Comparison of ENCODE assay signal across 17 cellular contexts in the genomic region with DNA sequence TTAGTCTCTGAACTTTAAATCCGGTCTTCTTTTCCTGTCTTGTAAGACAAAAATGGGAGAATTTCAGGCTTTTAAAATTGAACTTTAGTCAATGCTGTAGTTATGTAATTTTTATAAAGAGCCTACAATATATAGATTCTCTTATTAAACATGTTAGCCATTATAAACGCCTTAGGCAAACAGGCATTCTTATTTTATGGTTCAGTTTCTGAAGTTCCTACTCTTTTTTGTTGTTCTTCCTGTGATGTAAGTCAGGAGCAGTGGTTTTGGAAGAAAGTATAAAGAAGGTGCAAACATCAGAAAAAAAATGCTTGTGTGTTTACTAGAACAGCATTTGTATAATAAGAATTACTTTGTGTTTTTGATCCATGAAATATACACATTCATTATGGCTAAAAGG. TPM values are rescaled to one million over a fixed set of nuclear protein-coding genes. Genes with fewer than 3 reads are reported as not detected.
A peak's percentile ranks its signal among the peaks of the same experiment; 100 is the strongest.
DNase-seq lines count a peak whose midpoint lies in the region; ATAC-seq, FAIRE-seq and TF ChIP-seq lines count a peak whose summit lies in the region.
"Had no signal": no experiment of that assay in that cellular context is flagged by ENCODE, and none has a peak within 500 bp of the region (broad histone marks: within the 10 kb centered on the region; RNA-seq: fewer than 3 reads in every experiment).

No MANE protein-coding gene starts in this region.

- no peak for TF ChIP-seq POLR2A in HepG2 (IDR thresholded peaks at IDR 0.05; ENCODE audit: insufficient read depth in 1 of 2, low read depth in 2 of 2, low read length in 2 of 2)

- H2AFZ ChIP-seq in osteoblast (ENCODE audit: low read length) (no peak overlapping the region), HepG2 (ENCODE audit: low read length) (no peak overlapping the region)

- ATAC-seq in HepG2 = no peak
- ATAC-seq: CD8-positive, alpha-beta T cell; K562 had no signal

- POLR2A ChIA-PET in Caco-2 (lab: Charles Lee) = no interaction called here
- POLR2A ChIA-PET in HepG2 (lab: Yijun Ruan, JAX) = no interaction called here

- BruUV-seq in Caco-2 (replicated peaks; lab: Mats Ljungman, UMichigan) = no TSS peak
- BruUV-seq in HepG2 (replicated peaks; lab: Mats Ljungman, UMichigan) = no TSS peak

- H3K36me3 ChIP-seq in Caco-2 (ENCODE audit: control insufficient read depth, insufficient read depth, low read length) = peaks cover 4% of the 10 kb centered on the region
- peaks cover 3% of the 10 kb centered on the region for H3K36me3 ChIP-seq in osteoblast (ENCODE audit: insufficient read depth, low read length)
- no peaks in the 10 kb centered on the region for H3K36me3 ChIP-seq in HepG2 (replicated peaks in 1 of 2; ENCODE audit: control insufficient read depth in 1 of 2, insufficient read depth in 2 of 2, low read length in 2 of 2)
- H3K36me3 ChIP-seq: BLaER1 treated with 17β-estradiol and CSF1 and Interleukin-3, amounts not matched to agents 10 nM and 100 nM had no signal

- DNase-seq in Caco-2 (no peak), M059J (ENCODE audit: low read depth) (peak; percentile 63), epithelial cell of proximal tubule (ENCODE audit: low read depth) (no peak), osteoblast (ENCODE audit: insufficient read length, low spot score, missing footprints) (peak; percentile 42), caudate nucleus (lab: John Stamatoyannopoulos, UW) (no peak), GM10266 (ENCODE audit: extremely low spot score) (no peak), HepG2 (ENCODE audit: low spot score) (no peak)
- DNase-seq: CD8-positive, alpha-beta T cell; DMS79 treated with DMSO at 0.1 percent for 48 hours; GDM1; NCI-H1930; NCI-H226; NCI-H524; OCI-M1; SIG-M5 had no signal

- H3K27me3 ChIP-seq in Caco-2 (replicated peaks; ENCODE audit: control insufficient read depth, insufficient read depth, low read length) (no peaks in the 10 kb centered on the region), osteoblast (ENCODE audit: insufficient read depth, low read length) (no peaks in the 10 kb centered on the region), HepG2 (ENCODE audit: control insufficient read depth in 1 of 2, insufficient read depth in 2 of 2, low read length in 2 of 2) (no peaks in the 10 kb centered on the region)
- H3K27me3 ChIP-seq: BLaER1 treated with 17β-estradiol and CSF1 and Interleukin-3, amounts not matched to agents 10 nM and 100 nM had no signal

- H3K9ac ChIP-seq in HepG2 (ENCODE audit: insufficient read depth, low read depth, low read length) = no peak overlapping the region
- H3K9ac ChIP-seq: BLaER1 treated with 17β-estradiol and CSF1 and Interleukin-3, amounts not matched to agents 10 nM and 100 nM had no signal

- peak overlapping the region; percentile 27 for H3K27ac Mint-ChIP-seq in Caco-2 (ENCODE audit: unreplicated experiment)
- H3K27ac Mint-ChIP-seq: CD8-positive, alpha-beta T cell had no signal

- H3K27me3 Mint-ChIP-seq in Caco-2 (ENCODE audit: insufficient read depth, unreplicated experiment) = no peaks in the 10 kb centered on the region

- peaks cover 55% of the 10 kb centered on the region for H3K36me3 Mint-ChIP-seq in Caco-2 (ENCODE audit: insufficient read depth, unreplicated experiment)
- H3K36me3 Mint-ChIP-seq: CD8-positive, alpha-beta T cell had no signal

- no peak for FAIRE-seq in HepG2 (lab: Jason Lieb, UNC)
- FAIRE-seq: K562 had no signal

- in situ Hi-C loops in HepG2 (cut with HindIII; ENCODE audit: extremely low pct_ligation_motif_present, low pct_unique_long_range_greater_than_20kb) = no loop called here

- H3K27ac ChIP-seq in osteoblast (ENCODE audit: low read depth, low read length) (no peak overlapping the region), caudate nucleus (ENCODE audit: low read depth, low read length) (no peak overlapping the region), HepG2 (ENCODE audit: extremely low read length, insufficient read depth, low read length) (no peak overlapping the region)
- H3K27ac ChIP-seq: BLaER1 treated with 17β-estradiol and CSF1 and Interleukin-3, amounts not matched to agents 10 nM and 100 nM had no signal

- CTCF ChIA-PET in Caco-2 (lab: Charles Lee) (no interaction called here), HepG2 (lab: Yijun Ruan, JAX; ENCODE audit: low intra/inter-chr PET ratio, low total read pairs) (no interaction called here)

- H3K4me1 ChIP-seq in Caco-2 = peaks cover 71% of the 10 kb centered on the region
- H3K4me1 ChIP-seq in osteoblast (ENCODE audit: insufficient read depth, low read length) = peaks cover 5% of the 10 kb centered on the region
- peaks cover 42% of the 10 kb centered on the region for H3K4me1 ChIP-seq in HepG2 (ENCODE audit: insufficient read depth, low read length)
- H3K4me1 ChIP-seq: BLaER1 treated with 17β-estradiol and CSF1 and Interleukin-3, amounts not matched to agents 10 nM and 100 nM had no signal

- H3K79me2 ChIP-seq in osteoblast (ENCODE audit: insufficient read depth, low read length) (peaks cover 86% of the 10 kb centered on the region), HepG2 (ENCODE audit: insufficient read depth, low read length) (no peaks in the 10 kb centered on the region)

- H3K4me1 Mint-ChIP-seq in Caco-2 (ENCODE audit: low read depth, unreplicated experiment) = peaks cover 70% of the 10 kb centered on the region

- H4K20me1 ChIP-seq in osteoblast (ENCODE audit: insufficient read depth, low read length) (peaks cover 43% of the 10 kb centered on the region), HepG2 (ENCODE audit: insufficient read depth, low read length) (no peaks in the 10 kb centered on the region)
- H4K20me1 ChIP-seq: BLaER1 treated with 17β-estradiol and CSF1 and Interleukin-3, amounts not matched to agents 10 nM and 100 nM had no signal

- TF ChIP-seq RAD21 in HepG2 (CRISPR knock-in tag; IDR thresholded peaks at IDR 0.05) = no peak

- intact Hi-C loops in Caco-2 (cut with micrococcal nuclease; ENCODE audit: unreplicated experiment) (no loop called here), HepG2 (cut with micrococcal nuclease; ENCODE audit: unreplicated experiment) (no loop called here)

- peak overlapping the region; percentile 54 for H3K4me3 Mint-ChIP-seq in Caco-2 (ENCODE audit: unreplicated experiment)
- H3K4me3 Mint-ChIP-seq: CD8-positive, alpha-beta T cell had no signal

- H3K9me3 Mint-ChIP-seq in Caco-2 (ENCODE audit: unreplicated experiment) = peaks cover 31% of the 10 kb centered on the region

- no peak overlapping the region for H3K4me3 ChIP-seq in Caco-2 (ENCODE audit: low read depth, low read length)
- H3K4me3 ChIP-seq in epithelial cell of proximal tubule (ENCODE audit: low read depth, low read length) = peak overlapping the region; percentile 15
- no peak overlapping the region for H3K4me3 ChIP-seq in osteoblast (ENCODE audit: insufficient read depth, low read length)
- no peak overlapping the region for H3K4me3 ChIP-seq in HepG2 (replicated peaks in 1 of 3; ENCODE audit: insufficient read depth in 1 of 3, low read depth in 2 of 3, low read length in 3 of 3)
- H3K4me3 ChIP-seq: BLaER1 treated with 17β-estradiol and CSF1 and Interleukin-3, amounts not matched to agents 10 nM and 100 nM; K562 had no signal

- TF ChIP-seq CTCF in Caco-2 (IDR thresholded peaks at IDR 0.05; ENCODE audit: insufficient read depth in 1 of 2, low read depth in 1 of 2, low read length in 1 of 2, severe bottlenecking in 1 of 2, unreplicated experiment in 1 of 2) (no peak), epithelial cell of proximal tubule (conservative IDR thresholded peaks at IDR 0.05; ENCODE audit: low read depth, low read length) (no peak), osteoblast (IDR thresholded peaks at IDR 0.05; ENCODE audit: extremely low read depth, low read depth, low read length) (no peak), GM10266 (IDR thresholded peaks at IDR 0.05; ENCODE audit: control insufficient read depth, insufficient read depth, low read depth, missing control alignments) (no peak), HepG2 (CRISPR knock-in tag; IDR thresholded peaks at IDR 0.05) (no peak)

- no peak overlapping the region for H3K4me2 ChIP-seq in osteoblast (ENCODE audit: insufficient read depth, low read length)
- no peak overlapping the region for H3K4me2 ChIP-seq in HepG2 (ENCODE audit: low read depth, low read length)
- H3K4me2 ChIP-seq: BLaER1 treated with 17β-estradiol and CSF1 and Interleukin-3, amounts not matched to agents 10 nM and 100 nM had no signal

- 84% methylated on average over 2 of the region's 2 CpGs for WGBS in HepG2 (ENCODE audit: low lambda C conversion rate)

- H3K9me3 ChIP-seq in Caco-2 (peaks cover 17% of the 10 kb centered on the region), osteoblast (ENCODE audit: low read depth, low read length) (no peaks in the 10 kb centered on the region), HepG2 (ENCODE audit: low read length) (peaks cover 13% of the 10 kb centered on the region; the same call in 1 of the 2 replicates)

- TF ChIP-seq EP300 in HepG2 (IDR thresholded peaks at IDR 0.05; ENCODE audit: low read depth in 2 of 2, low read length in 2 of 2) (no peak), HepG2 (CRISPR knock-in tag; IDR thresholded peaks at IDR 0.05; ENCODE audit: borderline replicate concordance) (no peak)

RNA-seq across cellular contexts. Expression of gene BICC1, which starts 41.6 kb away (rescaled TPM):
- total RNA-seq in Caco-2 (2022) (118 and 122 TPM in 2 replicates), epithelial cell of proximal tubule (103 and 150 TPM in 2 replicates), osteoblast (210 and 254 TPM in 2 replicates), HepG2 (2016; rRNA removed; fragmentation: Illumina TruSeq; extraction: Trizol) (0.15 and 0.18 TPM in 2 replicates)
- total RNA-seq in M059J (2014; rRNA removed; shearing (Covaris generic)) = 28.4 and 39.1 TPM in 2 replicates
- total RNA-seq in HepG2 (2016; cell fraction: cytosol; rRNA removed; fragmentation: Illumina TruSeq; extraction: Trizol; ENCODE audit: low read depth) = not detected in 2 replicates
- total RNA-seq in HepG2 (2016; cell fraction: insoluble cytoplasmic fraction; rRNA removed; fragmentation: Illumina TruSeq; extraction: Trizol) = 0.16 and 0.28 TPM in 2 replicates
- 0.03 and 0.06 TPM in 2 replicates for total RNA-seq in HepG2 (2016; cell fraction: membrane; rRNA removed; fragmentation: Illumina TruSeq; extraction: Trizol)
- 0.13 and 0.40 TPM in 2 replicates for total RNA-seq in HepG2 (2016; cell fraction: nucleus; rRNA removed; fragmentation: Illumina TruSeq; extraction: Trizol)
- 1.3 and 1.5 TPM in 2 replicates for polyA plus RNA-seq in HepG2 (2011; rRNA removed)
- 0.98 and 1.2 TPM in 2 replicates for polyA plus RNA-seq in HepG2 (2011; cell fraction: cytosol; rRNA removed)
- polyA plus RNA-seq in HepG2 (2011; cell fraction: nucleus; rRNA removed) = 1.0 and 1.8 TPM in 2 replicates
- polyA plus RNA-seq in HepG2 (2012) = 2.1 and 4.0 TPM in 2 replicates
- polyA plus RNA-seq in HepG2 (2016; cell fraction: cytosol; fragmentation: Illumina TruSeq; extraction: Trizol; ENCODE audit: low read depth) = not detected in 2 replicates
- polyA plus RNA-seq in HepG2 (2016; cell fraction: insoluble cytoplasmic fraction; fragmentation: Illumina TruSeq; extraction: Trizol; ENCODE audit: low read depth) = 0.14 and 0.22 TPM in 2 replicates
- polyA plus RNA-seq in HepG2 (2016; cell fraction: membrane; fragmentation: Illumina TruSeq; extraction: Trizol; ENCODE audit: low read depth) = 0.05 and 0.06 TPM in 2 replicates
- 0.11 TPM in 2 replicates for polyA plus RNA-seq in HepG2 (2016; cell fraction: nucleus; fragmentation: Illumina TruSeq; extraction: Trizol; ENCODE audit: insufficient read depth, low read depth)
- polyA minus RNA-seq in HepG2 (2011; rRNA and poly(A)+ RNA removed; ENCODE audit: low replicate concordance) = 8.3 and 12.6 TPM in 2 replicates
- 4.4 and 6.9 TPM in 2 replicates for polyA minus RNA-seq in HepG2 (2011; cell fraction: cytosol; rRNA and poly(A)+ RNA removed)
- polyA minus RNA-seq in HepG2 (2011; cell fraction: nucleus; rRNA and poly(A)+ RNA removed) = 10.0 and 10.9 TPM in 2 replicates
- total RNA-seq: CD8-positive, alpha-beta T cell; K562 had no signal
- polyA plus RNA-seq: K562 had no signal

Comparison
In these comparisons a context has a peak if more than half of its experiments do, and no peak if none do; other contexts are left out.
1. DNase-seq: peak in M059J (single experiment) and osteoblast (single experiment); none in Caco-2 (0 of 2), epithelial cell of proximal tubule (single experiment), caudate nucleus (0 of 61), GM10266 (single experiment) and HepG2 (single experiment).
2. RNA of gene BICC1, which starts 41.6 kb away (total RNA-seq): 210 to 254 TPM in osteoblast, 103 to 150 TPM in epithelial cell of proximal tubule, 118 to 122 TPM in Caco-2 and 28.4 to 39.1 TPM in M059J; 0.03 to 0.40 TPM in HepG2; every median in the first group is over 10 times any median in the second.